23 cellular contexts compared by ENCODE assay signal in genomic region chr3:52423214-52423613, GRCh38. TPM values are rescaled to one million over a fixed set of nuclear protein-coding genes. Genes with fewer than 3 reads are reported as not detected.
"Had no signal": no experiment of that assay in that cellular context is flagged by ENCODE, and none has a peak within 500 bp of the region (broad histone marks: within the 10 kb centered on the region; RNA-seq: fewer than 3 reads in every experiment).

No MANE protein-coding gene starts in this region.

- H3K36me3 ChIP-seq: adrenal gland, breast epithelium, pancreas had no signal

- H3K9me3 ChIP-seq: adrenal gland, breast epithelium, esophagus squamous epithelium, left lung, pancreas, tibial artery had no signal

- H3K27me3 ChIP-seq: adrenal gland, breast epithelium, esophagus squamous epithelium, left lung, pancreas, tibial artery had no signal

- H3K4me3 Mint-ChIP-seq: naive thymus-derived CD4-positive, alpha-beta T cell had no signal

- H3K36me3 Mint-ChIP-seq: activated naive CD4-positive, alpha-beta T cell treated with anti-CD3 and anti-CD28 coated beads, Interleukin-2, amount 50 U/mL, for 72 hours had no signal

- H3K27ac Mint-ChIP-seq: activated naive CD4-positive, alpha-beta T cell treated with anti-CD3 and anti-CD28 coated beads, Interleukin-2, amount 50 U/mL, for 72 hours had no signal

- H3K4me3 ChIP-seq: adrenal gland, breast epithelium, esophagus squamous epithelium, left lung, pancreas, tibial artery had no signal

- ATAC-seq: activated naive CD4-positive, alpha-beta T cell treated with anti-CD3 and anti-CD28 coated beads, Interleukin-2, amount 50 U/mL, for 72 hours; left lung; naive thymus-derived CD4-positive, alpha-beta T cell had no signal

- H3K4me1 ChIP-seq: adrenal gland, breast epithelium, left lung, pancreas, tibial artery had no signal

- H3K9me3 Mint-ChIP-seq: activated naive CD4-positive, alpha-beta T cell treated with anti-CD3 and anti-CD28 coated beads, Interleukin-2, amount 50 U/mL, for 72 hours had no signal

- H3K4me1 Mint-ChIP-seq: naive thymus-derived CD4-positive, alpha-beta T cell had no signal

- H3K27ac ChIP-seq: adrenal gland, esophagus squamous epithelium, left lung, pancreas, tibial artery had no signal

- DNase-seq: activated CD4-positive, alpha-beta T cell treated with anti-CD3 and anti-CD28 coated beads, Interleukin-2, amount 50 U/mL, for 1 hour; activated CD4-positive, CD25-positive, alpha-beta regulatory T cell treated with anti-CD3 and anti-CD28 coated beads, Interleukin-2, amount 50 U/mL, for 72 hours; activated CD8-positive, alpha-beta memory T cell treated with anti-CD3 and anti-CD28 coated beads, Interleukin-2, amount 50 U/mL, for 4 hours; activated gamma-delta T cell treated with Interleukin-2 at 50 U/mL for 16 hours; cerebellar nuclear complex; effector CD8-positive, alpha-beta T cell; esophagus squamous epithelium; hypothalamus; islet precursor cell; naive thymus-derived CD4-positive, alpha-beta T cell; pancreas; stimulated activated CD4-positive, alpha-beta T cell treated with anti-CD3 and anti-CD28 coated beads, Interleukin-12 subunit alpha, Interleukin-12 subunit beta, amount 100 ng/mL, for 4 hours; stimulated activated CD4-positive, alpha-beta T cell treated with anti-CD3 and anti-CD28 coated beads, Interleukin-1b, Interleukin-23, amount 100 ng/mL, for 48 hours; stimulated activated CD8-positive, alpha-beta memory T cell treated with anti-CD3 and anti-CD28 coated beads, Interleukin-4, amount 100 ng/mL, for 48 hours; stimulated activated naive CD4-positive, alpha-beta T cell had no signal

RNA-seq across cellular contexts. Expression of gene SEMA3G, which starts 21.7 kb away (rescaled TPM):
- total RNA-seq: fibroblast of villous mesenchyme; T-helper 1 cell treated with Interleukin-12 subunit alpha and Interleukin-12 subunit beta and Interleukin-4 antibody, amounts not matched to agents 30 ng/mL and 1 ng/mL, for 36 hours had no signal

RNA-seq across cellular contexts. Expression of gene TNNC1, which starts 30.6 kb away (rescaled TPM):
- total RNA-seq: endothelial cell of umbilical vein had no signal
